16 cellular contexts compared by ENCODE assay signal in genomic region chr3:13020159-13020558, GRCh38. TPM values are rescaled to one million over a fixed set of nuclear protein-coding genes. Genes with fewer than 3 reads are reported as not detected.
A peak's percentile ranks its signal among the peaks of the same experiment; 100 is the strongest.
DNase-seq lines count a peak whose midpoint lies in the region; ATAC-seq and TF ChIP-seq lines count a peak whose summit lies in the region.
"Had no signal": no experiment of that assay in that cellular context is flagged by ENCODE, and none has a peak within 500 bp of the region (broad histone marks: within the 10 kb centered on the region; RNA-seq: fewer than 3 reads in every experiment).

No MANE protein-coding gene starts in this region.

- no peak for DNase-seq in GM12864 (ENCODE audit: low read depth)
- DNase-seq in sigmoid colon, result peak; percentile 50
- no peak for DNase-seq in CD8-positive, alpha-beta T cell
- DNase-seq in GOT3 (lab: John Stamatoyannopoulos, UW), result no peak
- DNase-seq: activated CD4-positive, alpha-beta T cell treated with anti-CD3 and anti-CD28 coated beads for 1 hour; cortex of kidney; left cardiac atrium; NCI-H226; PC-3; right cardiac atrium; stimulated activated naive CD4-positive, alpha-beta T cell; SW 1271 had no signal

- H3K36me3 ChIP-seq in Loucy (ENCODE audit: insufficient read depth, low read length), result no peaks in the 10 kb centered on the region
- H3K36me3 ChIP-seq in sigmoid colon, result no peaks in the 10 kb centered on the region
- no peaks in the 10 kb centered on the region for H3K36me3 ChIP-seq in CD8-positive, alpha-beta T cell (ENCODE audit: insufficient read depth, low read length)

- H2AFZ ChIP-seq in Loucy (ENCODE audit: low read length), result no peak overlapping the region

- H3K4me1 Mint-ChIP-seq in dendritic cell treated with granulocyte-macrophage colony-stimulating factor and Interleukin-4, amounts not matched to agents 40 ng/mL and 50 ng/mL, for 4 days (ENCODE audit: low read depth), result peaks cover 59% of the 10 kb centered on the region
- H3K4me1 Mint-ChIP-seq in CD8-positive, alpha-beta T cell (ENCODE audit: low read depth), result peaks cover 19% of the 10 kb centered on the region

- intact Hi-C loops in dendritic cell treated with granulocyte-macrophage colony-stimulating factor and Interleukin-4, amounts not matched to agents 40 ng/mL and 50 ng/mL, for 4 days (cut with micrococcal nuclease), result no loop called here
- intact Hi-C loops in sigmoid colon (cut with DNase I), result no loop called here
- intact Hi-C loops in CD8-positive, alpha-beta T cell (cut with DNase I, micrococcal nuclease), result no loop called here

- H3K9ac ChIP-seq in Loucy (ENCODE audit: low read depth, low read length, poor library complexity, severe bottlenecking), result peak overlapping the region; percentile 95

- CTCF ChIA-PET in CD8-positive, alpha-beta T cell (lab: Charles Lee), result interaction anchor here (1.1 to 1.4 kb wide), 2 partner anchors 20 to 71 kb away, joined by 3 to 4 read pairs; no protein-coding TSS in a partner anchor

- H3K4me1 ChIP-seq in Loucy (ENCODE audit: insufficient read depth, low read length, poor library complexity, severe bottlenecking), result peaks cover 79% of the 10 kb centered on the region
- H3K4me1 ChIP-seq in sigmoid colon, result peaks cover 0 to 51% (median 30%) of the 10 kb centered on the region in 4 donors
- H3K4me1 ChIP-seq in CD8-positive, alpha-beta T cell (ENCODE audit: insufficient read depth, low read length), result peaks cover 20% of the 10 kb centered on the region

- H3K27me3 ChIP-seq in Loucy (ENCODE audit: insufficient read depth, low read length, poor library complexity, severe bottlenecking) (no peaks in the 10 kb centered on the region), sigmoid colon (no peaks in the 10 kb centered on the region)
- no peaks in the 10 kb centered on the region for H3K27me3 ChIP-seq in CD8-positive, alpha-beta T cell (ENCODE audit: insufficient read depth, low read length)

- peaks cover 14% of the 10 kb centered on the region; the same call in 1 of the 2 replicates for H3F3A ChIP-seq in Loucy (ENCODE audit: low read depth)

- no peaks in the 10 kb centered on the region for H4K20me1 ChIP-seq in Loucy (ENCODE audit: insufficient read depth, low read length, poor library complexity, severe bottlenecking)

- H3K4me3 ChIP-seq in GM12864 (ENCODE audit: low read depth, low read length) (peak overlapping the region; percentile 80), Loucy (ENCODE audit: low read length, poor library complexity, severe bottlenecking) (peak overlapping the region; percentile 69), sigmoid colon (no peak overlapping the region)
- H3K4me3 ChIP-seq in CD8-positive, alpha-beta T cell (ENCODE audit: low read depth, low read length), result no peak overlapping the region

- no peak overlapping the region for H3K4me3 Mint-ChIP-seq in dendritic cell treated with granulocyte-macrophage colony-stimulating factor and Interleukin-4, amounts not matched to agents 40 ng/mL and 50 ng/mL, for 4 days
- no peak overlapping the region for H3K4me3 Mint-ChIP-seq in CD8-positive, alpha-beta T cell

- peaks cover 3% of the 10 kb centered on the region for H3K27me3 Mint-ChIP-seq in dendritic cell treated with granulocyte-macrophage colony-stimulating factor and Interleukin-4, amounts not matched to agents 40 ng/mL and 50 ng/mL, for 4 days
- H3K27me3 Mint-ChIP-seq in CD8-positive, alpha-beta T cell (ENCODE audit: low read depth), result no peaks in the 10 kb centered on the region

- no peak for TF ChIP-seq POLR2A in sigmoid colon (IDR thresholded peaks at IDR 0.05)

- H3K4me2 ChIP-seq in Loucy (ENCODE audit: low read depth, low read length, poor library complexity, severe bottlenecking), result peak overlapping the region; percentile 89

- H3K9me3 Mint-ChIP-seq in dendritic cell treated with granulocyte-macrophage colony-stimulating factor and Interleukin-4, amounts not matched to agents 40 ng/mL and 50 ng/mL, for 4 days, result peaks cover 9% of the 10 kb centered on the region
- no peaks in the 10 kb centered on the region for H3K9me3 Mint-ChIP-seq in CD8-positive, alpha-beta T cell

- H3K9me2 ChIP-seq in Loucy (replicated peaks; ENCODE audit: low read depth, low read length), result no peaks in the 10 kb centered on the region

- H3K27ac Mint-ChIP-seq in dendritic cell treated with granulocyte-macrophage colony-stimulating factor and Interleukin-4, amounts not matched to agents 40 ng/mL and 50 ng/mL, for 4 days, result peak overlapping the region; percentile 70
- H3K27ac Mint-ChIP-seq in CD8-positive, alpha-beta T cell, result no peak overlapping the region

- WGBS in sigmoid colon, 2 donors, result 82 to 90% methylated on average over 6 of the region's 6 CpGs

- TF ChIP-seq EP300 in sigmoid colon (IDR thresholded peaks at IDR 0.05), result no peak

- H3K27ac ChIP-seq in sigmoid colon, result no peak overlapping the region
- no peak overlapping the region for H3K27ac ChIP-seq in CD8-positive, alpha-beta T cell (ENCODE audit: low read depth, low read length)

- ATAC-seq in activated CD4-positive, CD25-positive, alpha-beta regulatory T cell treated with anti-CD3 and anti-CD28 coated beads, Interleukin-2, amount 50 U/mL, for 24 hours, result no peak
- ATAC-seq in CD8-positive, alpha-beta T cell, result no peak
- no peak for ATAC-seq in HG02588 (IDR thresholded peaks at IDR 0.05; ENCODE audit: unreplicated experiment)
- ATAC-seq: left cardiac atrium, PC-3, right cardiac atrium had no signal

- no peak for TF ChIP-seq CTCF in GM12864 (IDR thresholded peaks at IDR 0.05; ENCODE audit: low read depth, low read length, missing control alignments)
- TF ChIP-seq CTCF in Loucy (conservative IDR thresholded peaks at IDR 0.05; ENCODE audit: low read length), result no peak
- no peak for TF ChIP-seq CTCF in sigmoid colon (IDR thresholded peaks at IDR 0.05)
- no peak for TF ChIP-seq CTCF in CD8-positive, alpha-beta T cell (IDR thresholded peaks at IDR 0.05)

- H3K36me3 Mint-ChIP-seq in dendritic cell treated with granulocyte-macrophage colony-stimulating factor and Interleukin-4, amounts not matched to agents 40 ng/mL and 50 ng/mL, for 4 days (ENCODE audit: low read depth), result peaks cover 7% of the 10 kb centered on the region
- H3K36me3 Mint-ChIP-seq in CD8-positive, alpha-beta T cell, result no peaks in the 10 kb centered on the region

- H3K79me2 ChIP-seq in Loucy (ENCODE audit: insufficient read depth, low read length), result peaks cover 65% of the 10 kb centered on the region; the same call in 1 of the 2 replicates

- H3K9me3 ChIP-seq in Loucy (ENCODE audit: insufficient read depth, low read depth, low read length) (no peaks in the 10 kb centered on the region), sigmoid colon (no peaks in the 10 kb centered on the region)
- no peaks in the 10 kb centered on the region for H3K9me3 ChIP-seq in CD8-positive, alpha-beta T cell (ENCODE audit: low read length)

- POLR2A ChIA-PET in CD8-positive, alpha-beta T cell (lab: Charles Lee), result no interaction called here

RNA-seq across cellular contexts. Expression of gene IQSEC1, which starts 53.1 kb away (rescaled TPM):
- total RNA-seq in sigmoid colon, result 10 to 100 TPM; 23.9 to 39.1 (median 26.2) TPM
- 10 to 100 TPM in 1 of 3 donors, 1 to 10 TPM in 2; 2.5 to 20.7 (median 4.2) TPM for polyA plus RNA-seq in sigmoid colon
- total RNA-seq in CD8-positive, alpha-beta T cell, result 10 to 100 TPM; 71.2 to 79.0 TPM

Comparison
In these comparisons a context has a peak if more than half of its experiments do, and no peak if none do; other contexts are left out.
1. H3K4me3 ChIP-seq: peak in GM12864 (single experiment) and Loucy (single experiment); none in sigmoid colon (0 of 4) and CD8-positive, alpha-beta T cell (single experiment).